Comparison of ENCODE assay signal across 1 cellular context in genomic region chr5:4212071-4212739, GRCh38.
TF ChIP-seq lines count a peak whose summit lies in the region.

No MANE protein-coding gene starts in this region.

TF ChIP-seq in WTC11, 78 proteins besides CTCF, POLR2A, EP300 and RAD21 (continued from another document):
- TF ChIP-seq PREB (CRISPR knock-in tag; IDR thresholded peaks at IDR 0.05; ENCODE audit: borderline replicate concordance) (no peak), ATF2 (CRISPR knock-in tag; IDR thresholded peaks at IDR 0.05; ENCODE audit: borderline replicate concordance, low read depth) (no peak), GABPB1 (CRISPR knock-in tag; IDR thresholded peaks at IDR 0.05) (no peak), MYBL2 (CRISPR knock-in tag; IDR thresholded peaks at IDR 0.05) (no peak), JAZF1 (CRISPR knock-in tag; IDR thresholded peaks at IDR 0.05) (no peak), SMAD3 (CRISPR knock-in tag; IDR thresholded peaks at IDR 0.05; ENCODE audit: borderline replicate concordance) (no peak), NR2C2 (CRISPR knock-in tag; IDR thresholded peaks at IDR 0.05) (no peak), ZNF423 (CRISPR knock-in tag; IDR thresholded peaks at IDR 0.05) (no peak), NFATC4 (CRISPR knock-in tag; IDR thresholded peaks at IDR 0.05) (no peak), ZNF263 (CRISPR knock-in tag; IDR thresholded peaks at IDR 0.05; ENCODE audit: low read depth) (no peak), RELA (CRISPR knock-in tag; IDR thresholded peaks at IDR 0.05; ENCODE audit: borderline replicate concordance) (no peak), USF2 (CRISPR knock-in tag; IDR thresholded peaks at IDR 0.05) (no peak), ATF3 (CRISPR knock-in tag; conservative IDR thresholded peaks at IDR 0.05) (no peak)
TF ChIP-seq in WTC11: peak in this region for 0.
